Comparison of ENCODE assay signal across 8 cellular contexts in genomic region chr20:36050436-36051317, GRCh38.
DNase-seq lines count a peak whose midpoint lies in the region; ATAC-seq and TF ChIP-seq lines count a peak whose summit lies in the region.

No MANE protein-coding gene starts in this region.

- H3K27ac Mint-ChIP-seq in Caco-2 (ENCODE audit: unreplicated experiment), result peak overlapping the region; percentile 88

- no peaks in the 10 kb centered on the region for H3K9me2 ChIP-seq in OCI-LY1 (ENCODE audit: low read depth, low read length)

- H3K27me3 ChIP-seq in Caco-2 (replicated peaks; ENCODE audit: control insufficient read depth, insufficient read depth, low read length) (no peaks in the 10 kb centered on the region), HUES64 (ENCODE audit: insufficient read depth, low read length) (no peaks in the 10 kb centered on the region), OCI-LY1 (ENCODE audit: insufficient read depth, low read length) (no peaks in the 10 kb centered on the region), mononuclear cell (ENCODE audit: insufficient read depth, low read length) (no peaks in the 10 kb centered on the region)

- ATAC-seq in GM21423 (IDR thresholded peaks at IDR 0.05; ENCODE audit: unreplicated experiment), result peak; percentile 91

- H3K4me1 Mint-ChIP-seq in Caco-2 (ENCODE audit: low read depth, unreplicated experiment), result peaks cover 44% of the 10 kb centered on the region

- no peaks in the 10 kb centered on the region for H3K9me3 ChIP-seq in Caco-2
- no peaks in the 10 kb centered on the region for H3K9me3 ChIP-seq in HUES64 (ENCODE audit: insufficient read depth, low read depth, low read length)
- no peaks in the 10 kb centered on the region for H3K9me3 ChIP-seq in OCI-LY1 (ENCODE audit: low read length)
- H3K9me3 ChIP-seq in mononuclear cell (ENCODE audit: low read depth, low read length), result no peaks in the 10 kb centered on the region

- WGBS in HUES64, result 1% methylated on average over 75 of the region's 75 CpGs

- H3K4me1 ChIP-seq in Caco-2 (peaks cover 34% of the 10 kb centered on the region), HUES64 (ENCODE audit: insufficient read depth, low read length) (peaks cover 13% of the 10 kb centered on the region), OCI-LY1 (ENCODE audit: insufficient read depth, low read length, severe bottlenecking) (peaks cover 19% of the 10 kb centered on the region), mononuclear cell (ENCODE audit: insufficient read depth, low read length) (peaks cover 14% of the 10 kb centered on the region)

- H3K4me3 ChIP-seq in Caco-2 (ENCODE audit: low read depth, low read length) (peak overlapping the region; percentile 67), HUES64 (ENCODE audit: low read length) (peak overlapping the region; percentile 98), OCI-LY1 (ENCODE audit: low read depth, low read length, poor library complexity, severe bottlenecking) (peak overlapping the region; percentile 92), epithelial cell of esophagus (ENCODE audit: low read length) (peak overlapping the region; percentile 67), mononuclear cell (ENCODE audit: low read length) (peak overlapping the region; percentile 91)

- intact Hi-C loops in Caco-2 (cut with micrococcal nuclease; ENCODE audit: unreplicated experiment), result loop anchor here (1.0 to 5.0 kb wide), 6 partner anchors 12 to 98 kb away; partner anchors contain the start of gene SCAND1

- TF ChIP-seq CTCF in Caco-2 (IDR thresholded peaks at IDR 0.05; ENCODE audit: insufficient read depth in 1 of 2, low read depth in 1 of 2, low read length in 1 of 2, severe bottlenecking in 1 of 2, unreplicated experiment in 1 of 2), result no peak
- TF ChIP-seq CTCF in OCI-LY1 (IDR thresholded peaks at IDR 0.05; ENCODE audit: low read length), result no peak
- TF ChIP-seq CTCF in epithelial cell of esophagus (IDR thresholded peaks at IDR 0.05; ENCODE audit: insufficient read depth, low read depth, low read length, missing control alignments), result no peak

- no peaks in the 10 kb centered on the region for H3K9me3 Mint-ChIP-seq in Caco-2 (ENCODE audit: unreplicated experiment)

- H3K4me3 Mint-ChIP-seq in Caco-2 (ENCODE audit: unreplicated experiment), result peak overlapping the region; percentile 69

- POLR2A ChIA-PET in Caco-2 (lab: Charles Lee), result interaction anchor here (1.0 to 1.6 kb wide), 3 partner anchors 14 to 308 kb away, joined by 3 to 6 read pairs (median 4); partner anchors contain the start of gene RBM39

- peak overlapping the region; percentile 63 for H3K4me2 ChIP-seq in OCI-LY1 (ENCODE audit: low read length)

- no peaks in the 10 kb centered on the region for H3K27me3 Mint-ChIP-seq in Caco-2 (ENCODE audit: insufficient read depth, unreplicated experiment)

- H3K79me2 ChIP-seq in OCI-LY1 (ENCODE audit: insufficient read depth, low read length), result peaks cover 28% of the 10 kb centered on the region

- peaks cover 53% of the 10 kb centered on the region for H3K36me3 Mint-ChIP-seq in Caco-2 (ENCODE audit: insufficient read depth, unreplicated experiment)

- no peaks in the 10 kb centered on the region for H4K20me1 ChIP-seq in OCI-LY1 (ENCODE audit: insufficient read depth, low read length)

- no peaks in the 10 kb centered on the region for H3F3A ChIP-seq in OCI-LY1 (ENCODE audit: insufficient read depth, low read length)

- H3K27ac ChIP-seq in HUES64 (ENCODE audit: low read depth, low read length) (peak overlapping the region; percentile 97), OCI-LY1 (ENCODE audit: low read depth, low read length, poor library complexity, severe bottlenecking) (peak overlapping the region; percentile 52)

- no TSS peak for BruUV-seq in Caco-2 (replicated peaks; lab: Mats Ljungman, UMichigan)

- H3K9ac ChIP-seq in HUES64 (ENCODE audit: low read depth, low read length) (peak overlapping the region; percentile 99), OCI-LY1 (ENCODE audit: low read length) (peak overlapping the region; percentile 97)

- DNase-seq in Caco-2 (peak; percentile 99), activated T-cell treated with anti-CD3 and anti-CD28 coated beads for 1 hour (ENCODE audit: low read depth) (peak; percentile 89), epithelial cell of esophagus (ENCODE audit: low read depth) (peak; percentile 77)
- DNase-seq in stimulated activated CD8-positive, alpha-beta memory T cell treated with anti-CD3 and anti-CD28 coated beads, Interleukin-2, amount 100 ng/mL, for 1 hour (ENCODE audit: low read depth in 2 of 2), result peak; percentile 77 to 83

- CTCF ChIA-PET in Caco-2 (lab: Charles Lee), result interaction anchor here (1.0 to 1.3 kb wide), 4 partner anchors 14 to 88 kb away, joined by 3 to 5 read pairs (median 4); no protein-coding TSS in a partner anchor

- H2AFZ ChIP-seq in OCI-LY1 (ENCODE audit: low read length), result peak overlapping the region; percentile 84

- H3K36me3 ChIP-seq in Caco-2 (ENCODE audit: control insufficient read depth, insufficient read depth, low read length) (no peaks in the 10 kb centered on the region), HUES64 (ENCODE audit: insufficient read depth, low read length) (peaks cover 6% of the 10 kb centered on the region), OCI-LY1 (ENCODE audit: insufficient read depth, low read length) (peaks cover 13% of the 10 kb centered on the region)

Comparison
In these comparisons a context has a peak if more than half of its experiments do, and no peak if none do; other contexts are left out.
1. Peak in every context shown above with its lines: DNase-seq, ATAC-seq, H3K4me3 ChIP-seq and H3K27ac ChIP-seq.